Comparison of ENCODE assay signal across 9 cellular contexts in the genomic region with DNA sequence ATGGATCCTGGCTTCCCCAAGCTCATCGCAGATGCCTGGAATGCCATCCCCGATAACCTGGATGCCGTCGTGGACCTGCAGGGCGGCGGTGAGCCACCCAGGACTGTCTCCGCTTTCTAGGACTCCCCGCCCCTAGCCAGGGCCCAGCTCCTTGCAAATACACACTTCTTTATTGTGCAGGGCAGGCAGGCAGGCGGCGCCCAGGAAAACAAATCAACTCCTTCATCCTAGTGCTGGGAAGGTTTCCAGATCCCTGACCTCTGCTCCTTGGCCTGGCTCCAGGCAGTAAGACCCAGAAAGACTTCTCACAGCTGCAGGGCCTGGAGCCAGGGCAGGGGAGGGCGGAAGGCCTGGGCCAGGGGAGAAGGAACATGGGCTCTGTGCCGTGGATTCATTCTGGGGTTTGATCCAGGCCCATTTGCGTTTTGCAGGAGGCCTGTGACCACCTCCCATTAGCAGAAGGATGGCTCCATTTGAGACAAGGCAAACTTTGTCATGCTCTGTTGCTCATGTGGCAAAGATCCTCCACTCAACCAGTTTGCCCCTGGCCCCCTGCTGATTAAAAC. TPM values are rescaled to one million over a fixed set of nuclear protein-coding genes. Genes with fewer than 3 reads are reported as not detected.
DNase-seq lines count a peak whose midpoint lies in the region; ATAC-seq and TF ChIP-seq lines count a peak whose summit lies in the region.
"Had no signal": no experiment of that assay in that cellular context is flagged by ENCODE, and none has a peak within 500 bp of the region (broad histone marks: within the 10 kb centered on the region; RNA-seq: fewer than 3 reads in every experiment).

No MANE protein-coding gene starts in this region.

- in situ Hi-C loops in brain microvascular endothelial cell (cut with HindIII; ENCODE audit: low pct_ligation_motif_present, low sequenced_read_pairs) = no loop called here

- H3K4me3 ChIP-seq in brain microvascular endothelial cell (ENCODE audit: low read depth, low read length) (no peak overlapping the region), tibial nerve (no peak overlapping the region)

- ATAC-seq in HG03095 (IDR thresholded peaks at IDR 0.05; ENCODE audit: unreplicated experiment) = no peak

- peaks cover 0 to 76% (median 40%) of the 10 kb centered on the region in 4 donors for H3K4me1 ChIP-seq in tibial nerve

- TF ChIP-seq CTCF in brain microvascular endothelial cell (IDR thresholded peaks at IDR 0.05; ENCODE audit: low read depth, low read length, missing control alignments) (no peak), tibial nerve (IDR thresholded peaks at IDR 0.05) (peak in 3 of 5 experiments; percentile 10 to 55 (median 26))

- peak in 1 of 2 donors; percentile 15 for TF ChIP-seq POLR2A in tibial nerve (IDR thresholded peaks at IDR 0.05)

- no peaks in the 10 kb centered on the region for H3K27me3 ChIP-seq in brain microvascular endothelial cell (replicated peaks)
- H3K27me3 ChIP-seq in layer of hippocampus (ENCODE audit: control insufficient read depth, insufficient read depth, low read length) = no peaks in the 10 kb centered on the region
- H3K27me3 ChIP-seq in tibial nerve = no peaks in the 10 kb centered on the region

- no peaks in the 10 kb centered on the region for H3K9me3 ChIP-seq in tibial nerve

- DNase-seq in NCI-H1417 (lab: John Stamatoyannopoulos, UW) = peak in 2 of 3 experiments; percentile 2 to 71
- no peak for DNase-seq in NCI-H1417 treated with DMSO at 0.1 percent for 48 hours (lab: John Stamatoyannopoulos, UW)
- DNase-seq in brain microvascular endothelial cell = peak; percentile 64
- peak; percentile 96 to 97 for DNase-seq in tibial nerve (ENCODE audit: low spot score in 2 of 2)
- no peak for DNase-seq in HuH-7.5 (ENCODE audit: low spot score)
- DNase-seq in GOT3 (lab: John Stamatoyannopoulos, UW) = no peak

- H3K36me3 ChIP-seq in brain microvascular endothelial cell (replicated peaks) = peaks cover 17% of the 10 kb centered on the region
- peaks cover 0 to 22% (median 0%) of the 10 kb centered on the region in 3 donors for H3K36me3 ChIP-seq in tibial nerve

- 2 to 14% methylated on average over 13 of the region's 13 CpGs for WGBS in tibial nerve, 2 donors

- H3K27ac ChIP-seq in brain microvascular endothelial cell = peak overlapping the region; percentile 15
- peak overlapping the region; percentile 67 for H3K27ac ChIP-seq in layer of hippocampus (ENCODE audit: low read depth, low read length)
- peak overlapping the region in 3 of 4 donors; percentile 23 to 76 (median 65) for H3K27ac ChIP-seq in tibial nerve
- H3K27ac ChIP-seq: 22Rv1 had no signal

- peak; percentile 82 to 99 for TF ChIP-seq EP300 in tibial nerve (IDR thresholded peaks at IDR 0.05)

RNA-seq across cellular contexts. Expression of a gene that starts 6.0 kb away (rescaled TPM):
- total RNA-seq in tibial nerve = 10 to 100 TPM; 14.9 to 33.4 (median 24.0) TPM

RNA-seq across cellular contexts. Expression of a gene that starts 23.9 kb away (rescaled TPM):
- total RNA-seq in tibial nerve = 100 to 1,000 TPM; 153 to 525 (median 245) TPM

Comparison
In these comparisons a context has a peak if more than half of its experiments do, and no peak if none do; other contexts are left out.
1. DNase-seq: peak in NCI-H1417 (2 of 3), brain microvascular endothelial cell (single experiment) and tibial nerve (2 of 2); none in NCI-H1417 treated with DMSO at 0.1 percent for 48 hours (single experiment), HuH-7.5 (single experiment) and GOT3 (single experiment).
2. H3K27ac ChIP-seq: peak in every context shown above with its lines; median percentile 67 in layer of hippocampus; 65 in tibial nerve; 15 in brain microvascular endothelial cell.